In the genomic region with DNA sequence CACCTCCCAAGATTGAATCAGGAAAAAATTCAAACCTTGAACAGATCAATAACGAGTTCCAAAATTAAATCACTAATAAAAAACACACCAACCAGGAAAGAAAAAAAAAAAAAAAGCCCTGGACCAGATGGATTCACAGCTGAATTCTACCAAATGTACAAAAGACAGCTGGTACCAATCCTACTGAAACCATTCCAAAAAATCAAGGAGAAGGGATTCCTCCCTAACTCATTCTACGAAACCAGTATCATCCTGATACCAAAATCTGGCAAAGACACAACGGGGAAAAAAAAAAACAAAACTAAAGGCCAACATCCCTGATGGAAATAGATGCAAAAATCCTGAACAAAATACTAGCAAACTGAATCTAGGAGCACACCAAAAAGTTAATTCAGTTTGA, we compare ENCODE assay signal across 26 cellular contexts. TPM values are rescaled to one million over a fixed set of nuclear protein-coding genes. Genes with fewer than 3 reads are reported as not detected.
DNase-seq lines count a peak whose midpoint lies in the region; ATAC-seq, FAIRE-seq and TF ChIP-seq lines count a peak whose summit lies in the region.
"Had no signal": no experiment of that assay in that cellular context is flagged by ENCODE, and none has a peak within 500 bp of the region (broad histone marks: within the 10 kb centered on the region; RNA-seq: fewer than 3 reads in every experiment).

No MANE protein-coding gene starts in this region.

- H3K27me3 Mint-ChIP-seq in activated T-helper 1 cell treated with anti-CD3 and anti-CD28 coated beads, Interleukin-12 subunit alpha, Interleukin-12 subunit beta, Interleukin-2, Interleukin-4 antibody, amounts not matched to agents 30 ng/mL and 10 ng/mL and 1 ng/mL, durations not matched to agents 14 hours and 24 hours and 36 hours (ENCODE audit: insufficient read depth), result no peaks in the 10 kb centered on the region
- H3K27me3 Mint-ChIP-seq: CD4-positive, alpha-beta memory T cell had no signal

- H3K9me3 Mint-ChIP-seq in activated T-helper 1 cell treated with anti-CD3 and anti-CD28 coated beads, Interleukin-12 subunit alpha, Interleukin-12 subunit beta, Interleukin-2, Interleukin-4 antibody, amounts not matched to agents 30 ng/mL and 10 ng/mL and 1 ng/mL, durations not matched to agents 14 hours and 24 hours and 36 hours, result peaks cover 6% of the 10 kb centered on the region
- H3K9me3 Mint-ChIP-seq: CD4-positive, alpha-beta memory T cell had no signal

- intact Hi-C loops in left ventricle myocardium inferior (cut with micrococcal nuclease), result no loop called here
- intact Hi-C loops in heart left ventricle (cut with DNase I), result loop anchor here in 1 of 10 donors (10.0 kb wide), 1 partner anchor 98 kb away; no protein-coding TSS in a partner anchor
- intact Hi-C loops in right lobe of liver (cut with DNase I), result no loop called here
- intact Hi-C loops in activated T-helper 1 cell treated with anti-CD3 and anti-CD28 coated beads, Interleukin-12 subunit alpha, Interleukin-12 subunit beta, Interleukin-2, Interleukin-4 antibody, amounts not matched to agents 30 ng/mL and 10 ng/mL and 1 ng/mL, durations not matched to agents 14 hours and 24 hours and 36 hours (cut with micrococcal nuclease), result no loop called here

- 65 to 79% (median 74%) methylated on average over 3 of the region's 3 CpGs for WGBS in heart left ventricle, 4 donors
- 68% methylated on average over 3 of the region's 3 CpGs for whole genome bisulfite sequencing in right lobe of liver (ENCODE audit: insufficient coverage, low coverage, low lambda C conversion rate, missing lambda C conversion rate)

- peaks cover 33% of the 10 kb centered on the region for H3K36me3 Mint-ChIP-seq in activated T-helper 1 cell treated with anti-CD3 and anti-CD28 coated beads, Interleukin-12 subunit alpha, Interleukin-12 subunit beta, Interleukin-2, Interleukin-4 antibody, amounts not matched to agents 30 ng/mL and 10 ng/mL and 1 ng/mL, durations not matched to agents 14 hours and 24 hours and 36 hours (ENCODE audit: low read depth)

- no peak overlapping the region for H3K27ac Mint-ChIP-seq in activated T-helper 1 cell treated with anti-CD3 and anti-CD28 coated beads, Interleukin-12 subunit alpha, Interleukin-12 subunit beta, Interleukin-2, Interleukin-4 antibody, amounts not matched to agents 30 ng/mL and 10 ng/mL and 1 ng/mL, durations not matched to agents 14 hours and 24 hours and 36 hours

- ATAC-seq in heart left ventricle (no peak), right lobe of liver (no peak)
- ATAC-seq: GM12878, HepG2, PC-3 had no signal

- peaks cover 18% of the 10 kb centered on the region for H3K4me1 Mint-ChIP-seq in activated T-helper 1 cell treated with anti-CD3 and anti-CD28 coated beads, Interleukin-12 subunit alpha, Interleukin-12 subunit beta, Interleukin-2, Interleukin-4 antibody, amounts not matched to agents 30 ng/mL and 10 ng/mL and 1 ng/mL, durations not matched to agents 14 hours and 24 hours and 36 hours (ENCODE audit: low read depth)

- no peak overlapping the region for H3K4me3 Mint-ChIP-seq in activated T-helper 1 cell treated with anti-CD3 and anti-CD28 coated beads, Interleukin-12 subunit alpha, Interleukin-12 subunit beta, Interleukin-2, Interleukin-4 antibody, amounts not matched to agents 30 ng/mL and 10 ng/mL and 1 ng/mL, durations not matched to agents 14 hours and 24 hours and 36 hours
- H3K4me3 Mint-ChIP-seq: CD4-positive, alpha-beta memory T cell had no signal

- peaks cover 12% of the 10 kb centered on the region for H3K9me3 ChIP-seq in left ventricle myocardium inferior (replicated peaks)
- H3K9me3 ChIP-seq in heart left ventricle, result peaks cover 0 to 11% (median 0%) of the 10 kb centered on the region in 12 donors
- no peaks in the 10 kb centered on the region for H3K9me3 ChIP-seq in right lobe of liver

- H3K4me3 ChIP-seq in left ventricle myocardium inferior, result no peak overlapping the region
- no peak overlapping the region for H3K4me3 ChIP-seq in heart left ventricle
- no peak overlapping the region for H3K4me3 ChIP-seq in right lobe of liver
- H3K4me3 ChIP-seq: BLaER1 treated with 17β-estradiol and CSF1 and Interleukin-3, amounts not matched to agents 10 nM and 100 nM; GM12878 had no signal

- TF ChIP-seq POLR2A in heart left ventricle (IDR thresholded peaks at IDR 0.05), result no peak
- TF ChIP-seq POLR2A in right lobe of liver (IDR thresholded peaks at IDR 0.05), result no peak

- TF ChIP-seq CTCF in left ventricle myocardium inferior (IDR thresholded peaks at IDR 0.05; ENCODE audit: borderline replicate concordance) (no peak), heart left ventricle (IDR thresholded peaks at IDR 0.05) (no peak), right lobe of liver (IDR thresholded peaks at IDR 0.05) (no peak), D721Med (IDR thresholded peaks at IDR 0.05; ENCODE audit: insufficient read depth, missing control alignments) (no peak)

- H3K36me3 ChIP-seq in left ventricle myocardium inferior (peaks cover 12% of the 10 kb centered on the region), heart left ventricle (peaks cover 0 to 23% (median 9%) of the 10 kb centered on the region in 9 donors), right lobe of liver (peaks cover 0 to 2% (median 0%) of the 10 kb centered on the region in 4 donors)

- H3K27me3 ChIP-seq in left ventricle myocardium inferior (ENCODE audit: low read depth) (no peaks in the 10 kb centered on the region), heart left ventricle (no peaks in the 10 kb centered on the region), right lobe of liver (no peaks in the 10 kb centered on the region)

- DNase-seq in left ventricle myocardium inferior (no peak), heart left ventricle (no peak), NCI-H1694 (lab: John Stamatoyannopoulos, UW) (peak; percentile 68), cerebellar cortex (ENCODE audit: low spot score) (peak; percentile 82), superior temporal gyrus (ENCODE audit: extremely low spot score) (peak; percentile 42), right lobe of liver (no peak), D721Med (ENCODE audit: insufficient read length, low spot score) (no peak)
- no peak for DNase-seq in activated T-helper 1 cell treated with anti-CD3 and anti-CD28 coated beads, Interleukin-12 subunit alpha, Interleukin-12 subunit beta, Interleukin-2, Interleukin-4 antibody, amounts not matched to agents 30 ng/mL and 10 ng/mL and 1 ng/mL, durations not matched to agents 14 hours and 24 hours and 36 hours (ENCODE audit: low spot score)
- DNase-seq: CD4-positive, alpha-beta memory T cell; COR-L47; GDM1; Kasumi-1; MV-4-11; NCI-H1105; NCI-H1436 treated with DMSO at 0.1 percent for 48 hours; NCI-H2029; NCI-H2227 treated with DMSO at 0.1 percent for 48 hours; NCI-H510A treated with DMSO at 0.1 percent for 48 hours; NCI-H774; NK-92 treated with Interleukin-12 subunit alpha and Interleukin-12 subunit beta, amount 100 ng/mL, for 24 hours; PC-3; SK-N-SH; SW 1271 had no signal

- H3K27ac ChIP-seq in left ventricle myocardium inferior (replicated peaks) (peak overlapping the region; percentile 33), heart left ventricle (no peak overlapping the region), right lobe of liver (no peak overlapping the region)
- H3K27ac ChIP-seq: BLaER1 treated with 17β-estradiol and CSF1 and Interleukin-3, amounts not matched to agents 10 nM and 100 nM had no signal

- no peak for FAIRE-seq in D721Med (lab: Jason Lieb, UNC)
- FAIRE-seq: HepG2 had no signal

- H3K4me1 ChIP-seq in left ventricle myocardium inferior, result peaks cover 4% of the 10 kb centered on the region
- H3K4me1 ChIP-seq in heart left ventricle, result peaks cover 0 to 10% (median 0%) of the 10 kb centered on the region in 12 donors
- H3K4me1 ChIP-seq in right lobe of liver, result peaks cover 0 to 6% (median 0%) of the 10 kb centered on the region in 4 donors
- H3K4me1 ChIP-seq: BLaER1 treated with 17β-estradiol and CSF1 and Interleukin-3, amounts not matched to agents 10 nM and 100 nM had no signal

RNA-seq across cellular contexts. Expression of a gene that starts 54.4 kb away (rescaled TPM):
- total RNA-seq in left ventricle myocardium inferior, result not detected
- 1 to 10 TPM in 2 of 9 donors, under 1 TPM in 4, not detected in 3; 0.09 to 1.9 (median 0.72) TPM for total RNA-seq in heart left ventricle
- polyA plus RNA-seq in heart left ventricle, result under 1 TPM; 0.22 to 0.69 TPM
- total RNA-seq in right lobe of liver, result 10 to 100 TPM in 5 of 6 experiments, 1 to 10 TPM in 1; 8.5 to 23.4 (median 20.3) TPM
- total RNA-seq in activated T-helper 1 cell treated with anti-CD3 and anti-CD28 coated beads, Interleukin-12 subunit alpha, Interleukin-12 subunit beta, Interleukin-2, Interleukin-4 antibody, amounts not matched to agents 30 ng/mL and 10 ng/mL and 1 ng/mL, durations not matched to agents 14 hours and 24 hours and 36 hours, result 1.1 TPM in 2 replicates
- total RNA-seq: CD4-positive, alpha-beta memory T cell had no signal
- polyA plus RNA-seq: CD4-positive, alpha-beta memory T cell had no signal

Comparison
In these comparisons a context has a peak if more than half of its experiments do, and no peak if none do; other contexts are left out.
1. DNase-seq: peak in NCI-H1694 (single experiment), cerebellar cortex (single experiment) and superior temporal gyrus (single experiment); none in left ventricle myocardium inferior (single experiment), heart left ventricle (0 of 5), right lobe of liver (0 of 3), activated T-helper 1 cell treated with anti-CD3 and anti-CD28 coated beads, Interleukin-12 subunit alpha, Interleukin-12 subunit beta, Interleukin-2, Interleukin-4 antibody, amounts not matched to agents 30 ng/mL and 10 ng/mL and 1 ng/mL, durations not matched to agents 14 hours and 24 hours and 36 hours (single experiment) and D721Med (single experiment).